Comparison of ENCODE assay signal across 8 cellular contexts in genomic region chr19:46849610-46850009, GRCh38. TPM values are rescaled to one million over a fixed set of nuclear protein-coding genes. Genes with fewer than 3 reads are reported as not detected.
DNase-seq lines count a peak whose midpoint lies in the region; ATAC-seq and TF ChIP-seq lines count a peak whose summit lies in the region.

No MANE protein-coding gene starts in this region.

- DNase-seq in GM12864 (ENCODE audit: low read depth) (no peak), SK-N-MC (ENCODE audit: low read depth, low spot score) (no peak), fibroblast of the aortic adventitia (ENCODE audit: low read depth) (peak; percentile 10), gastrocnemius medialis (no peak), OCI-M1 (lab: John Stamatoyannopoulos, UW) (no peak), NOMO-1 treated with DMSO at 0.1 percent for 48 hours (lab: John Stamatoyannopoulos, UW; ENCODE audit: unreplicated experiment) (no peak), SIG-M5 (lab: John Stamatoyannopoulos, UW) (no peak)

- H3K36me3 ChIP-seq in SK-N-MC (ENCODE audit: insufficient read depth, low read length) (peaks cover 4% of the 10 kb centered on the region), gastrocnemius medialis (peaks cover 0 to 6% of the 10 kb centered on the region in 2 donors)

- H3K9me3 ChIP-seq in SK-N-MC (ENCODE audit: low read depth, low read length): no peaks in the 10 kb centered on the region
- H3K9me3 ChIP-seq in gastrocnemius medialis: no peaks in the 10 kb centered on the region

- ATAC-seq in gastrocnemius medialis (no peak), HG03175 (IDR thresholded peaks at IDR 0.05; ENCODE audit: unreplicated experiment) (no peak)

- TF ChIP-seq POLR2A in gastrocnemius medialis (IDR thresholded peaks at IDR 0.05): no peak

- intact Hi-C loops in gastrocnemius medialis (cut with DNase I; ENCODE audit: low total_unique reads): loop anchor here (1.0 to 2.0 kb wide), 2 partner anchors 199 to 263 kb away; partner anchors contain the start of genes TMEM160 and ZC3H4

- in situ Hi-C loops in gastrocnemius medialis (cut with MboI; ENCODE audit: low sequenced_read_pairs in 4 of 4): loop anchor here in 1 of 4 donors (10.0 kb wide), 1 partner anchor 265 kb away; the partner anchor contains the start of gene ZC3H4

- H3K4me1 ChIP-seq in gastrocnemius medialis: peaks cover 11 to 12% of the 10 kb centered on the region in 2 donors

- H3K4me3 ChIP-seq in GM12864 (ENCODE audit: low read depth, low read length) (peak overlapping the region; percentile 75), SK-N-MC (peak overlapping the region; percentile 100), fibroblast of the aortic adventitia (ENCODE audit: low read depth, low read length) (peak overlapping the region; percentile 96), gastrocnemius medialis (peak overlapping the region; percentile 84 to 97 (median 91))

- H3K27me3 ChIP-seq in gastrocnemius medialis: no peaks in the 10 kb centered on the region

- TF ChIP-seq CTCF in GM12864 (IDR thresholded peaks at IDR 0.05; ENCODE audit: low read depth, low read length, missing control alignments) (no peak), fibroblast of the aortic adventitia (IDR thresholded peaks at IDR 0.05; ENCODE audit: insufficient read depth, low read length) (no peak), gastrocnemius medialis (IDR thresholded peaks at IDR 0.05 in 4 of 5, conservative IDR thresholded peaks at IDR 0.05 in 1 of 5) (no peak)

- peak overlapping the region; percentile 98 for H3K9ac ChIP-seq in SK-N-MC (ENCODE audit: insufficient read length)

- H3K27ac ChIP-seq in SK-N-MC (peak overlapping the region; percentile 50; the same call in 1 of the 2 replicates), gastrocnemius medialis (peak overlapping the region; percentile 5 to 95 (median 90))

RNA-seq across cellular contexts. Expression of gene AP2S1, which starts 1.0 kb away (rescaled TPM):
- total RNA-seq in fibroblast of the aortic adventitia (ENCODE audit: low replicate concordance) (113 and 159 TPM in 2 replicates), gastrocnemius medialis (10 to 100 TPM; 42.7 to 94.1 (median 64.9) TPM)

RNA-seq across cellular contexts. Expression of gene ARHGAP35, which starts 11.2 kb away (rescaled TPM):
- total RNA-seq in fibroblast of the aortic adventitia (ENCODE audit: low replicate concordance): 48.7 and 61.3 TPM in 2 replicates
- total RNA-seq in gastrocnemius medialis: 10 to 100 TPM; 16.1 to 43.6 (median 32.7) TPM
